In genomic region chr17:68511254-68511670, GRCh38 we compare ENCODE assay signal across 8 cellular contexts. TPM values are rescaled to one million over a fixed set of nuclear protein-coding genes. Genes with fewer than 3 reads are reported as not detected.
DNase-seq lines count a peak whose midpoint lies in the region; ATAC-seq and TF ChIP-seq lines count a peak whose summit lies in the region.

No MANE protein-coding gene starts in this region.

- peaks cover 20% of the 10 kb centered on the region for H4K20me1 ChIP-seq in DOHH2 (ENCODE audit: control insufficient read depth, insufficient read depth, low read depth, low read length)

- H3K36me3 Mint-ChIP-seq in naive B cell: peaks cover 4 to 12% of the 10 kb centered on the region in 2 donors

- H3K27ac ChIP-seq in DOHH2 (ENCODE audit: low read depth, low read length) (peak overlapping the region; percentile 74), colonic mucosa (peak overlapping the region; percentile 96)

- ATAC-seq in naive B cell (ENCODE audit: low read depth in 2 of 2) (no peak), GM21381 (IDR thresholded peaks at IDR 0.05; ENCODE audit: unreplicated experiment) (no peak), GM18511 (IDR thresholded peaks at IDR 0.05; ENCODE audit: unreplicated experiment) (no peak)

- TF ChIP-seq POLR2A in NB4 (IDR thresholded peaks at IDR 0.05; ENCODE audit: extremely low read depth, insufficient read length): no peak

- no peaks in the 10 kb centered on the region for H3K9me2 ChIP-seq in DOHH2 (replicated peaks; ENCODE audit: control insufficient read depth, low read length)

- H3K4me1 ChIP-seq in DOHH2 (ENCODE audit: control insufficient read depth, low read length) (peaks cover 38% of the 10 kb centered on the region), colonic mucosa (peaks cover 4% of the 10 kb centered on the region)

- H3K9me3 Mint-ChIP-seq in naive B cell: peaks cover 0 to 2% (median 0%) of the 10 kb centered on the region in 7 donors

- intact Hi-C loops in colonic mucosa (cut with DNase I): no loop called here

- peaks cover 39% of the 10 kb centered on the region for H3K36me3 ChIP-seq in DOHH2 (ENCODE audit: control insufficient read depth, low read length)
- H3K36me3 ChIP-seq in colonic mucosa: no peaks in the 10 kb centered on the region

- DNase-seq in NB4 (ENCODE audit: low read depth) (no peak), colonic mucosa (peak; percentile 62), naive B cell (no peak), cerebellum (ENCODE audit: low spot score) (no peak), GF-D8 (lab: John Stamatoyannopoulos, UW) (no peak)

- peak overlapping the region; percentile 86 for H3K4me2 ChIP-seq in DOHH2 (ENCODE audit: low read length)

- peaks cover 33 to 35% (median 35%) of the 10 kb centered on the region in 3 donors for H3K4me1 Mint-ChIP-seq in naive B cell

- H3K9me3 ChIP-seq in DOHH2 (ENCODE audit: control insufficient read depth, insufficient read depth, low read length) (no peaks in the 10 kb centered on the region), colonic mucosa (no peaks in the 10 kb centered on the region)

- H3K27me3 ChIP-seq in DOHH2 (ENCODE audit: control insufficient read depth, low read length) (no peaks in the 10 kb centered on the region), colonic mucosa (no peaks in the 10 kb centered on the region)

- TF ChIP-seq CTCF in DOHH2 (IDR thresholded peaks at IDR 0.05; ENCODE audit: low read depth, low read length, poor library complexity, severe bottlenecking) (peak; percentile 33), NB4 (IDR thresholded peaks at IDR 0.05; ENCODE audit: low read depth, low read length) (no peak), colonic mucosa (IDR thresholded peaks at IDR 0.05) (no peak)

- H3K79me2 ChIP-seq in DOHH2 (ENCODE audit: control insufficient read depth, low read length): peaks cover 42% of the 10 kb centered on the region

- H3K27me3 Mint-ChIP-seq in naive B cell: no peaks in the 10 kb centered on the region

- H3K4me3 ChIP-seq in DOHH2 (ENCODE audit: low read length): peak overlapping the region; percentile 88
- peak overlapping the region; percentile 42 for H3K4me3 ChIP-seq in NB4 (ENCODE audit: low read depth, low read length)
- peak overlapping the region; percentile 90 for H3K4me3 ChIP-seq in colonic mucosa

- no peaks in the 10 kb centered on the region for H3F3A ChIP-seq in DOHH2 (ENCODE audit: control insufficient read depth, insufficient read depth)

- H3K27ac Mint-ChIP-seq in naive B cell: peak overlapping the region; percentile 61 to 99 (median 94)

- H3K9ac ChIP-seq in colonic mucosa (ENCODE audit: low read depth in 2 of 2, low read length in 2 of 2): peak overlapping the region; percentile 96 to 98

- peak overlapping the region; percentile 84 to 100 (median 91) for H3K4me3 Mint-ChIP-seq in naive B cell

RNA-seq across cellular contexts. Expression of gene PRKAR1A, which starts 1.0 kb away (rescaled TPM):
- 100 to 1,000 TPM; 133 to 168 TPM for total RNA-seq in colonic mucosa
- polyA plus RNA-seq in naive B cell (ENCODE audit: low read depth in 6 of 6): 100 to 1,000 TPM; 183 to 245 (median 212) TPM
- total RNA-seq in cerebellum: 244 TPM

RNA-seq across cellular contexts. Expression of gene WIPI1, which starts 54.0 kb away (rescaled TPM):
- total RNA-seq in colonic mucosa: 10 to 100 TPM; 77.1 to 79.1 TPM
- polyA plus RNA-seq in naive B cell (ENCODE audit: low read depth in 6 of 6): 1 to 10 TPM in 5 of 6 donors, not detected in 1; 1.4 to 4.6 (median 3.1) TPM
- 18.8 TPM for total RNA-seq in cerebellum
